Comparison of ENCODE assay signal across 24 cellular contexts in genomic region chr12:102419094-102419764, GRCh38.
DNase-seq lines count a peak whose midpoint lies in the region; ATAC-seq and TF ChIP-seq lines count a peak whose summit lies in the region.
"Had no signal": no experiment of that assay in that cellular context is flagged by ENCODE, and none has a peak within 500 bp of the region (broad histone marks: within the 10 kb centered on the region; RNA-seq: fewer than 3 reads in every experiment).

No MANE protein-coding gene starts in this region.

- DNase-seq in SK-N-MC (ENCODE audit: low read depth, low spot score): no peak
- no peak for DNase-seq in right lobe of liver
- DNase-seq in sciatic nerve (ENCODE audit: low spot score): no peak
- DNase-seq in NOMO-1 treated with dmso at 0.1 percent for 144 hours (lab: John Stamatoyannopoulos, UW; ENCODE audit: unreplicated experiment): no peak
- no peak for DNase-seq in NCI-H2029 (lab: John Stamatoyannopoulos, UW)
- DNase-seq: 8988T; ACHN; BE2C; C1 segment of cervical spinal cord; CD4-positive, alpha-beta memory T cell; CD4-positive, CD25-positive, alpha-beta regulatory T cell; CD8-positive, alpha-beta memory T cell; COR-L47; DMS 273 treated with DMSO at 0.1 percent for 48 hours; DMS153; DMS53; DMS79; DND-41; EL; GDM1 had no signal

- H3K9ac ChIP-seq in SK-N-MC (ENCODE audit: insufficient read length): no peak overlapping the region
- H3K9ac ChIP-seq: BLaER1 had no signal

- intact Hi-C loops in right lobe of liver (cut with DNase I): no loop called here
- intact Hi-C loops in sciatic nerve (cut with DNase I): no loop called here

- WGBS in right lobe of liver (ENCODE audit: insufficient coverage, low coverage, low lambda C conversion rate, missing lambda C conversion rate): 31% methylated on average over 2 of the region's 11 CpGs

- H3K9me3 ChIP-seq in SK-N-MC (ENCODE audit: low read depth, low read length) (no peaks in the 10 kb centered on the region), right lobe of liver (no peaks in the 10 kb centered on the region)
- H3K9me3 ChIP-seq: BE2C, BLaER1 had no signal

- H3K27me3 ChIP-seq in right lobe of liver: no peaks in the 10 kb centered on the region
- H3K27me3 ChIP-seq: BE2C, BLaER1 had no signal

- TF ChIP-seq POLR2A in right lobe of liver (IDR thresholded peaks at IDR 0.05): no peak

- ATAC-seq in esophagus mucosa (peak; percentile 8), right lobe of liver (peak; percentile 7 to 53 (median 42)), sciatic nerve (peak; percentile 20), HG02973 (IDR thresholded peaks at IDR 0.05; ENCODE audit: unreplicated experiment) (no peak)
- ATAC-seq: GM12878 had no signal

- peak overlapping the region; percentile 97 for H3K27ac ChIP-seq in SK-N-MC
- H3K27ac ChIP-seq in right lobe of liver: peak overlapping the region in 1 of 3 donors; percentile 91
- H3K27ac ChIP-seq: BLaER1 had no signal

- H3K36me3 ChIP-seq in SK-N-MC (ENCODE audit: insufficient read depth, low read length): peaks cover 2% of the 10 kb centered on the region; the same call in 1 of the 2 replicates
- no peaks in the 10 kb centered on the region for H3K36me3 ChIP-seq in right lobe of liver
- H3K36me3 ChIP-seq: BE2C, BLaER1 had no signal

- peak overlapping the region; percentile 36 for H3K4me3 ChIP-seq in SK-N-MC
- H3K4me3 ChIP-seq in right lobe of liver: no peak overlapping the region
- H3K4me3 ChIP-seq: BLaER1, GM12878 had no signal

- no peak for TF ChIP-seq CTCF in right lobe of liver (IDR thresholded peaks at IDR 0.05)

- peaks cover 0 to 87% (median 17%) of the 10 kb centered on the region in 4 donors for H3K4me1 ChIP-seq in right lobe of liver
- H3K4me1 ChIP-seq: BE2C, BLaER1 had no signal
